8 cellular contexts compared by ENCODE assay signal in the genomic region with DNA sequence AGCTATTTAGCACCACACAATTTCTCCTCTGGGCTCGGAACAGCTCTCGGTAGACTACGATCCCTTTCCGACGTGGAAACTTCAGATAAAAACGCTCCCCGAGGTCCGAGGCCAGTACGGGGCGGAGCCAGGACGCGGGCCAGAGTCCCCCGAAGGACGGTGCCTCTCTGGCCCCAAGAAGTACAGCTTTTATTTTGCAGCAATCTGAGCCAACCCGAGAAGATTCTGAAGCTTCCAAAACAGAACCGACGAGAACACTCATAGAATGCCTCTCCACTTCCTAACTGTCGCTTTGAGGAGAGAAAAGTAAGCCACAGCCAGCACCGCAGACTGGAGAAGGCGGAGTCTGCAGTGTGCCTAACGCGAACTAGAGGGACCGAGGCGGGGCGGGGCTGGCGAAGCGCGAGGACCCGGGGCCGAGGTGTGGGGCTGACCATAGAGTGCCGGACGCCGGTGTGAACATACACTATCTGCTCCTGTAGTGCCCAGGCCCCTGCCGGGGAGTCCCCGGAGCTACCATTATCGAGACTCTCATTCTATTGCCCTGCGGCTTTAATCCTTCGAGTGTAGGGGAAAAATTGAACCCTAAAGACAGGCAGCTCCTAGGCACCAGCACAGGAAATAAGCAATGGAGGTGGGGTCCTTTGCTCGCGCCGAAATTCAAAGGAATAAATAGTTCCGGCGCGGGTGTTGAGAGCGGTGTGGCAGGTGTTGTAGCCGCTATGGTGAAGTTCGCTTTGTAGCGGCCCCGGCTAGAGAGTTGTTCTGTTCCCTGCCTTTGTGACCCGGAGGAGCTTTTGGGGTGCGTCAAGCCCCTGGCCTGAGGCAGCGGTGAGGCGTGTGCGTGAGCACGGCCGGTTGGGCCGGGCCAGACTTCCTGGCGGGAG. TPM values are rescaled to one million over a fixed set of nuclear protein-coding genes. Genes with fewer than 3 reads are reported as not detected.
DNase-seq lines count a peak whose midpoint lies in the region; TF ChIP-seq lines count a peak whose summit lies in the region.

A gene (plus strand): TSS at position 663 of the 887 bp plus-strand sequence. CDS start 1,076 bp downstream, outside the sequence.

- H3K4me1 ChIP-seq in ES-I3 (ENCODE audit: insufficient read depth, low read length) (peaks cover 5% of the 10 kb centered on the region; the same call in 1 of the 2 replicates), HAP-1 (peaks cover 27% of the 10 kb centered on the region), MM.1S (ENCODE audit: low read length) (peaks cover 17% of the 10 kb centered on the region), stomach smooth muscle (ENCODE audit: control insufficient read depth, insufficient read depth, low read length) (peaks cover 19% of the 10 kb centered on the region)

- H3K9me3 ChIP-seq in ES-I3 (ENCODE audit: control insufficient read depth, insufficient read depth, low read length) (no peaks in the 10 kb centered on the region), HAP-1 (no peaks in the 10 kb centered on the region; the same call in 1 of the 2 replicates), MM.1S (replicated peaks; ENCODE audit: insufficient read depth, low read length) (no peaks in the 10 kb centered on the region), stomach smooth muscle (ENCODE audit: control insufficient read depth in 2 of 2, low read length in 2 of 2) (no peaks in the 10 kb centered on the region)

- H3K4me2 ChIP-seq in MM.1S (ENCODE audit: low read depth, low read length): peak within 1 kb of the TSS; percentile 87

- peak within 1 kb of the TSS; percentile 100 for H3K27ac Mint-ChIP-seq in neural crest cell (ENCODE audit: unreplicated experiment)

- H3K36me3 ChIP-seq in ES-I3 (ENCODE audit: insufficient read depth, low read length) (no peaks in the 10 kb centered on the region), HAP-1 (replicated peaks) (peaks cover 19% of the 10 kb centered on the region), MM.1S (replicated peaks; ENCODE audit: insufficient read depth, low read length) (no peaks in the 10 kb centered on the region), stomach smooth muscle (ENCODE audit: control insufficient read depth in 2 of 2, insufficient read depth in 2 of 2, low read length in 2 of 2) (no peaks in the 10 kb centered on the region)

- H3K27me3 Mint-ChIP-seq in neural crest cell (ENCODE audit: low read depth): no peaks in the 10 kb centered on the region

- peaks cover 43% of the 10 kb centered on the region for H3K79me2 ChIP-seq in MM.1S (ENCODE audit: low read length)

- peaks cover 6% of the 10 kb centered on the region; the same call in 1 of the 2 replicates for H3F3A ChIP-seq in MM.1S (ENCODE audit: insufficient read depth, low read length)

- peak within 1 kb of the TSS; percentile 100 for H3K4me3 Mint-ChIP-seq in neural crest cell

- H3K27ac ChIP-seq in MM.1S (ENCODE audit: low read length): peak within 1 kb of the TSS; percentile 88
- H3K27ac ChIP-seq in stomach smooth muscle (ENCODE audit: low read length): peak within 1 kb of the TSS; percentile 92

- H3K27me3 ChIP-seq in HAP-1 (ENCODE audit: low read depth): no peaks in the 10 kb centered on the region
- no peaks in the 10 kb centered on the region for H3K27me3 ChIP-seq in MM.1S (replicated peaks; ENCODE audit: insufficient read depth, low read length)
- H3K27me3 ChIP-seq in stomach smooth muscle (ENCODE audit: control insufficient read depth in 1 of 2, insufficient read depth in 2 of 2, low read length in 2 of 2): no peaks in the 10 kb centered on the region

- H4K20me1 ChIP-seq in MM.1S (ENCODE audit: insufficient read depth, low read length): no peaks in the 10 kb centered on the region

- H2AFZ ChIP-seq in MM.1S (ENCODE audit: low read length): peak within 1 kb of the TSS; percentile 95

- no peaks in the 10 kb centered on the region for H3K9me3 Mint-ChIP-seq in neural crest cell

- DNase-seq in HAP-1 (ENCODE audit: low spot score in 2 of 2): peak; percentile 87 to 94
- peak; percentile 95 for DNase-seq in MM.1S
- DNase-seq in SIG-M5 (lab: John Stamatoyannopoulos, UW): peak; percentile 64
- DNase-seq in activated gamma-delta T cell treated with Interleukin-2 at 50 U/mL for 16 hours: peak; percentile 91
- DNase-seq in foreskin fibroblast: peak; percentile 84 to 95
- peak; percentile 88 for DNase-seq in neural crest cell (ENCODE audit: low read depth, low spot score)

- H3K9me2 ChIP-seq in MM.1S (replicated peaks; ENCODE audit: insufficient read depth, low read length): no peaks in the 10 kb centered on the region

- H3K9ac ChIP-seq in ES-I3 (ENCODE audit: low read depth, low read length) (peak within 1 kb of the TSS; percentile 94), MM.1S (ENCODE audit: low read length) (peak within 1 kb of the TSS; percentile 95), stomach smooth muscle (ENCODE audit: low read length in 2 of 2) (peak within 1 kb of the TSS; percentile 89 to 93)

- H3K4me1 Mint-ChIP-seq in neural crest cell: peaks cover 35% of the 10 kb centered on the region

- no peak for TF ChIP-seq CTCF in MM.1S (IDR thresholded peaks at IDR 0.05; ENCODE audit: low read length)
- TF ChIP-seq CTCF in foreskin fibroblast (IDR thresholded peaks at IDR 0.05; ENCODE audit: low read depth, low read length): no peak
- no peak for TF ChIP-seq CTCF in neural crest cell (conservative IDR thresholded peaks at IDR 0.05)

- no peaks in the 10 kb centered on the region for H3K36me3 Mint-ChIP-seq in neural crest cell (ENCODE audit: low read depth)

- in situ Hi-C loops in HAP-1 (cut with MboI; ENCODE audit: low sequenced_read_pairs): no loop called here

- peak within 1 kb of the TSS; percentile 79 for H3K4me3 ChIP-seq in HAP-1
- H3K4me3 ChIP-seq in MM.1S (ENCODE audit: low read length): peak within 1 kb of the TSS; percentile 86
- H3K4me3 ChIP-seq in foreskin fibroblast (ENCODE audit: low read depth in 1 of 2, low read length in 2 of 2): peak within 1 kb of the TSS; percentile 58 to 88
- peak within 1 kb of the TSS; percentile 80 to 91 for H3K4me3 ChIP-seq in stomach smooth muscle (ENCODE audit: low read length in 2 of 2)

RNA-seq across cellular contexts. Expression of the gene that starts here (rescaled TPM):
- 45.4 and 50.0 TPM in 2 replicates for total RNA-seq in neural crest cell

Comparison
In these comparisons a context has a peak if more than half of its experiments do, and no peak if none do; other contexts are left out.
1. Peak in every context shown above with its lines: DNase-seq, H3K4me3 ChIP-seq and H3K27ac ChIP-seq.